Comparison of ENCODE assay signal across 9 cellular contexts in the genomic region with DNA sequence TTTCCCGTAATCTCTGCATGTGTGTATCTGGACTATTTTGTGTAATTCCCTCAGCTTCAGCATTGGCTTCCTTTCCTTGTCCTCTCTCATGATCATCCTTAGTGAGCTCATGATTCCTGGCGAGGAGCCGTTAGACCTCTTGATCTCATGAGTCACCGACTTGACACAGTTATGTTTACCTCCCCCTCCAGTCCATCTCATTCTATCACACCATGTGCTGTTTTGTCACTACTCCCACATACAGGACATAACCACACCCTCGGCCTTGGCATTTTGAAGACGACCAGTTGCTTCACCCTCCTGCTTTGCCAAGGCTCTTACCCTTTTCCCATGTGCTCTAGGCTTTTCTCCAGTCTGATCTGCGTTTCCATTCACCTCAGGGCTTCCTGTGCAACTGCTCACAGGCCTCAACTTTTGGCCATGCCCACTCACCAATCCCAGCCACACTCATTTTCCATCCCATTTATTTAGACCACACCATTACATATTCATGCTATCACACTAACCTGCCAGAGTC. TPM values are rescaled to one million over a fixed set of nuclear protein-coding genes. Genes with fewer than 3 reads are reported as not detected.
A peak's percentile ranks its signal among the peaks of the same experiment; 100 is the strongest.
DNase-seq lines count a peak whose midpoint lies in the region; ATAC-seq and TF ChIP-seq lines count a peak whose summit lies in the region.
"Had no signal": no experiment of that assay in that cellular context is flagged by ENCODE, and none has a peak within 500 bp of the region (broad histone marks: within the 10 kb centered on the region; RNA-seq: fewer than 3 reads in every experiment).

No MANE protein-coding gene starts in this region.

- 26 to 32% (median 29%) methylated on average over 7 of the region's 7 CpGs for WGBS in adrenal gland, 4 donors
- 42% methylated on average over 7 of the region's 7 CpGs for WGBS in suprapubic skin

- ATAC-seq in GM18517 (IDR thresholded peaks at IDR 0.05; ENCODE audit: unreplicated experiment) (no peak), GM21786 (IDR thresholded peaks at IDR 0.05; ENCODE audit: unreplicated experiment) (no peak)

- H3K27me3 ChIP-seq in adrenal gland (no peaks in the 10 kb centered on the region), suprapubic skin (no peaks in the 10 kb centered on the region)

- intact Hi-C loops in adrenal gland (cut with DNase I): loop anchor here in 1 of 2 donors (10.0 kb wide), 1 partner anchor 55 kb away; the partner anchor contains the start of gene HPS3

- H3K27me3 Mint-ChIP-seq in T-helper 2 cell treated with Interferon-gamma antibody and Interleukin-4, amounts not matched to agents 5 μg/mL and 100 μg/mL, for 36 hours (ENCODE audit: low read depth): no peaks in the 10 kb centered on the region

- peaks cover 8% of the 10 kb centered on the region for H3K36me3 Mint-ChIP-seq in T-helper 2 cell treated with Interferon-gamma antibody and Interleukin-4, amounts not matched to agents 5 μg/mL and 100 μg/mL, for 36 hours (ENCODE audit: low read depth)

- H3K9me3 Mint-ChIP-seq in T-helper 2 cell treated with Interferon-gamma antibody and Interleukin-4, amounts not matched to agents 5 μg/mL and 100 μg/mL, for 36 hours: no peaks in the 10 kb centered on the region

- TF ChIP-seq POLR2A in adrenal gland (IDR thresholded peaks at IDR 0.05) (peak in 1 of 2 donors; percentile 41), suprapubic skin (IDR thresholded peaks at IDR 0.05) (no peak)

- TF ChIP-seq CTCF in adrenal gland (IDR thresholded peaks at IDR 0.05) (no peak), suprapubic skin (IDR thresholded peaks at IDR 0.05) (no peak)

- H3K27ac Mint-ChIP-seq in T-helper 2 cell treated with Interferon-gamma antibody and Interleukin-4, amounts not matched to agents 5 μg/mL and 100 μg/mL, for 36 hours: no peak overlapping the region

- H3K4me1 ChIP-seq in adrenal gland (replicated peaks in 1 of 2): peaks cover 3 to 12% of the 10 kb centered on the region in 2 donors
- H3K4me1 ChIP-seq in suprapubic skin: peaks cover 8% of the 10 kb centered on the region

- H3K4me3 ChIP-seq in adrenal gland (no peak overlapping the region), suprapubic skin (no peak overlapping the region)

- H3K27ac ChIP-seq in adrenal gland (peak overlapping the region; percentile 5 to 89 (median 71)), suprapubic skin (peak overlapping the region; percentile 68)

- peaks cover under 1% of the 10 kb centered on the region for H3K4me1 Mint-ChIP-seq in T-helper 2 cell treated with Interferon-gamma antibody and Interleukin-4, amounts not matched to agents 5 μg/mL and 100 μg/mL, for 36 hours (ENCODE audit: low read depth)

- H3K9me3 ChIP-seq in adrenal gland (replicated peaks in 1 of 3) (no peaks in the 10 kb centered on the region), suprapubic skin (no peaks in the 10 kb centered on the region)

- TF ChIP-seq EP300 in suprapubic skin (IDR thresholded peaks at IDR 0.05): no peak

- H3K4me3 Mint-ChIP-seq in T-helper 2 cell treated with Interferon-gamma antibody and Interleukin-4, amounts not matched to agents 5 μg/mL and 100 μg/mL, for 36 hours: no peak overlapping the region

- DNase-seq in HT-29 (ENCODE audit: low spot score) (peak; percentile 77), adrenal gland (peak; percentile 87 to 98 (median 95)), hepatic stellate cell (ENCODE audit: low spot score) (peak; percentile 85), suprapubic skin (ENCODE audit: low spot score in 2 of 2) (peak; percentile 89 to 93), NOMO-1 treated with dmso at 0.1 percent for 144 hours (lab: John Stamatoyannopoulos, UW; ENCODE audit: unreplicated experiment) (no peak)
- no peak for DNase-seq in T-helper 2 cell treated with Interferon-gamma antibody and Interleukin-4, amounts not matched to agents 5 μg/mL and 100 μg/mL, for 36 hours (ENCODE audit: low spot score)
- DNase-seq: activated T-cell treated with anti-CD3 and anti-CD28 coated beads, Interleukin-2, amount 50 U/mL, for 1 hour had no signal

- no peaks in the 10 kb centered on the region for H3K36me3 ChIP-seq in adrenal gland (replicated peaks in 1 of 2)
- H3K36me3 ChIP-seq in suprapubic skin: peaks cover 13% of the 10 kb centered on the region

RNA-seq across cellular contexts. Expression of gene CP, which starts 41.5 kb away (rescaled TPM):
- total RNA-seq in HT-29 (2014; rRNA removed; shearing (Covaris generic)): 0.57 TPM in 1 of 2 replicates, not detected in the other
- total RNA-seq in adrenal gland: 10 to 100 TPM in 2 of 8 donors, 1 to 10 TPM in 5, under 1 TPM in 1; 0.48 to 17.2 (median 7.3) TPM
- 1 to 10 TPM; 1.2 to 4.5 (median 2.5) TPM for polyA plus RNA-seq in adrenal gland
- total RNA-seq in suprapubic skin: 10 to 100 TPM in 1 of 4 donors, 1 to 10 TPM in 3; 1.7 to 10.2 (median 4.0) TPM

RNA-seq across cellular contexts. Expression of gene HPS3, which starts 50.7 kb away (rescaled TPM):
- 12.7 and 14.1 TPM in 2 replicates for total RNA-seq in HT-29 (2014; rRNA removed; shearing (Covaris generic))
- total RNA-seq in adrenal gland (10 to 100 TPM; 20.2 to 38.2 (median 28.9) TPM), suprapubic skin (10 to 100 TPM in 3 of 4 donors, 1 to 10 TPM in 1; 7.3 to 15.8 (median 11.8) TPM)
- polyA plus RNA-seq in adrenal gland: 10 to 100 TPM in 1 of 3 donors, 1 to 10 TPM in 2; 6.7 to 35.5 (median 7.3) TPM

Comparison
In these comparisons a context has a peak if more than half of its experiments do, and no peak if none do; other contexts are left out.
1. DNase-seq: peak in HT-29 (single experiment), adrenal gland (7 of 7), hepatic stellate cell (single experiment) and suprapubic skin (2 of 2); none in T-helper 2 cell treated with Interferon-gamma antibody and Interleukin-4, amounts not matched to agents 5 μg/mL and 100 μg/mL, for 36 hours (single experiment) and NOMO-1 treated with dmso at 0.1 percent for 144 hours (single experiment).